Comparison of ENCODE assay signal across 8 cellular contexts in the genomic region with DNA sequence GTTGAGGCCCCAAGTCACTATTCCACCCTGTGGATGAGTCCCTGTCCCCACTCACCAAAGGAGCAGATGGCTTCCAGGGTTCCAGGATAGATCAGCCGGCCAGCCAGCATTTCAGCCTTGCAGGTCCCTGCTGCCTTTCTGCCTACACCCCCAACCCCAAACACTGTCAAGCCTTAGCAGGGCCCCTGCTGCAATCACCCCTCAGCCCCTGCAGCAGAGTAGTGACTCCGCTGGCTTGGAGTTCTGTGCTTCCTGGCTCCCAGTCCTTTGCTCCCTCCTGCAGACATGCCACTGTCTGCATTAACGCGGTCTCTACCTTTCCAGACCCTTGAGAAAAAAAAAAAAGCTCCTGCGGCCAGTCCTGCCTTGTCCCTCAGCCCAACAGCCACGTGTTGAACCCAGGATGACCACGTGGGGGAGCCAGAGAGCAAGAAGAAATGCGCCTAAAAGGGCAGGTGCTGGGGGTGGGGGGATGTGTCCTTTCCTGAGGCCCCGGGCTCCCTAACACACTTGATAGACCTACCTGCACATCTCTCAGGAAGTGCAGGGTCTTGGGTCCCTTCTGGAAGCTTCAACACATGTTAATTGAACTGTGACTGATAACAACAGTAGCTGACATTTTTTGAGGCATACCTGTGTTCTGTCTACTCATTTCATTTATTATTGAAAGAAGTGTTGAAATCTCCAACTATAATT. TPM values are rescaled to one million over a fixed set of nuclear protein-coding genes. Genes with fewer than 3 reads are reported as not detected.
DNase-seq lines count a peak whose midpoint lies in the region; ATAC-seq and TF ChIP-seq lines count a peak whose summit lies in the region.

No MANE protein-coding gene starts in this region.

- DNase-seq in COR-L47 (lab: John Stamatoyannopoulos, UW) = peak; percentile 61
- DNase-seq in NCI-H774 (lab: John Stamatoyannopoulos, UW) = peak; percentile 72
- peak; percentile 83 for DNase-seq in activated CD4-positive, alpha-beta memory T cell treated with anti-CD3 and anti-CD28 coated beads, Interleukin-2, amount 10 ng/mL, durations not matched to agents 7 days and 5 days
- peak; percentile 86 for DNase-seq in effector CD8-positive, alpha-beta T cell (lab: John Stamatoyannopoulos, UW)
- DNase-seq in mesothelial cell of epicardium (ENCODE audit: low spot score in 2 of 2, unreplicated experiment in 2 of 2) = peak; percentile 60 to 87
- peak; percentile 59 to 81 for DNase-seq in stimulated activated CD8-positive, alpha-beta memory T cell treated with anti-CD3 and anti-CD28 coated beads, Interleukin-7, amount 100 ng/mL, for 1 hour (ENCODE audit: low read depth in 2 of 2)

- no peaks in the 10 kb centered on the region for H3K36me3 Mint-ChIP-seq in activated CD4-positive, alpha-beta memory T cell treated with anti-CD3 and anti-CD28 coated beads, Interleukin-2, amount 10 ng/mL, durations not matched to agents 7 days and 5 days (ENCODE audit: low read depth)
- H3K36me3 Mint-ChIP-seq in mesothelial cell of epicardium = no peaks in the 10 kb centered on the region

- H3K27ac Mint-ChIP-seq in activated CD4-positive, alpha-beta memory T cell treated with anti-CD3 and anti-CD28 coated beads, Interleukin-2, amount 10 ng/mL, durations not matched to agents 7 days and 5 days = no peak overlapping the region
- no peak overlapping the region for H3K27ac Mint-ChIP-seq in mesothelial cell of epicardium

- no peaks in the 10 kb centered on the region for H3K27me3 Mint-ChIP-seq in activated CD4-positive, alpha-beta memory T cell treated with anti-CD3 and anti-CD28 coated beads, Interleukin-2, amount 10 ng/mL, durations not matched to agents 7 days and 5 days
- peaks cover 8% of the 10 kb centered on the region for H3K27me3 Mint-ChIP-seq in mesothelial cell of epicardium (ENCODE audit: low read depth)

- CTCF ChIA-PET in activated CD4-positive, alpha-beta memory T cell treated with anti-CD3 and anti-CD28 coated beads, Interleukin-2, amount 10 ng/mL, durations not matched to agents 7 days and 5 days (lab: Charles Lee) = interaction anchor here (0.6 to 7.9 kb wide), 43 partner anchors 7 to 1371 kb away, joined by 3 to 235 read pairs (median 7); partner anchors contain the start of genes DYRK3, EIF2D, IKBKE and RASSF5

- peak; percentile 91 for TF ChIP-seq CTCF in mesothelial cell of epicardium (IDR thresholded peaks at IDR 0.05; ENCODE audit: unreplicated experiment)

- ATAC-seq in HG02610 (IDR thresholded peaks at IDR 0.05; ENCODE audit: unreplicated experiment) = peak; percentile 43
- ATAC-seq in GM18870 (IDR thresholded peaks at IDR 0.05; ENCODE audit: unreplicated experiment) = no peak

- POLR2A ChIA-PET in activated CD4-positive, alpha-beta memory T cell treated with anti-CD3 and anti-CD28 coated beads, Interleukin-2, amount 10 ng/mL, durations not matched to agents 7 days and 5 days (lab: Charles Lee) = interaction anchor here (0.5 to 3.3 kb wide), 15 partner anchors 9 to 46 kb away, joined by 3 to 31 read pairs (median 4); no protein-coding TSS in a partner anchor

- peaks cover 17% of the 10 kb centered on the region for H3K4me1 Mint-ChIP-seq in activated CD4-positive, alpha-beta memory T cell treated with anti-CD3 and anti-CD28 coated beads, Interleukin-2, amount 10 ng/mL, durations not matched to agents 7 days and 5 days
- H3K4me1 Mint-ChIP-seq in mesothelial cell of epicardium = peaks cover 3% of the 10 kb centered on the region

- no peak overlapping the region for H3K4me3 Mint-ChIP-seq in activated CD4-positive, alpha-beta memory T cell treated with anti-CD3 and anti-CD28 coated beads, Interleukin-2, amount 10 ng/mL, durations not matched to agents 7 days and 5 days
- H3K4me3 Mint-ChIP-seq in mesothelial cell of epicardium = no peak overlapping the region

- H3K9me3 Mint-ChIP-seq in activated CD4-positive, alpha-beta memory T cell treated with anti-CD3 and anti-CD28 coated beads, Interleukin-2, amount 10 ng/mL, durations not matched to agents 7 days and 5 days = no peaks in the 10 kb centered on the region
- no peaks in the 10 kb centered on the region for H3K9me3 Mint-ChIP-seq in mesothelial cell of epicardium

RNA-seq across cellular contexts. Expression of gene RASSF5, which starts 37.4 kb away (rescaled TPM):
- 100 to 1,000 TPM; 213 to 216 TPM for total RNA-seq in activated CD4-positive, alpha-beta memory T cell treated with anti-CD3 and anti-CD28 coated beads, Interleukin-2, amount 10 ng/mL, durations not matched to agents 7 days and 5 days
- total RNA-seq in mesothelial cell of epicardium = 6.5 to 7.0 TPM (median 6.8 TPM) in 3 replicates

Comparison
In these comparisons a context has a peak if more than half of its experiments do, and no peak if none do; other contexts are left out.
1. RNA of gene RASSF5, which starts 37.4 kb away (total RNA-seq): 213 to 216 TPM in activated CD4-positive, alpha-beta memory T cell treated with anti-CD3 and anti-CD28 coated beads, Interleukin-2, amount 10 ng/mL, durations not matched to agents 7 days and 5 days; 6.5 to 7.0 TPM in mesothelial cell of epicardium; every median in the first group is over 10 times any median in the second.
2. Peak in every context shown above with its lines, with median percentiles within 50 percentile points of each other: DNase-seq.